In genomic region chr14:60514378-60515243, GRCh38 we compare ENCODE assay signal across 1 cellular context.
TF ChIP-seq lines count a peak whose summit lies in the region.

No MANE protein-coding gene starts in this region.

TF ChIP-seq in HepG2, 621 proteins besides CTCF, POLR2A, EP300 and RAD21 (continued from another document and continues in another):
- TF ChIP-seq ZNF687 (CRISPR knock-in tag; IDR thresholded peaks at IDR 0.05) (peak; percentile 69), ZNF605 (CRISPR knock-in tag; IDR thresholded peaks at IDR 0.05) (no peak), PATZ1 (CRISPR knock-in tag; IDR thresholded peaks at IDR 0.05) (peak; percentile 56; the same call in 1 of the 2 replicates), AGO2 (optimal IDR thresholded peaks at IDR 0.05; ENCODE audit: low read depth, low read length) (no peak), SALL1 (CRISPR knock-in tag; IDR thresholded peaks at IDR 0.05) (peak; percentile 62; the same call in 1 of the 2 replicates), SATB2 (CRISPR knock-in tag; IDR thresholded peaks at IDR 0.05) (0 out of 2 replicates have a peak, but pooled peaks have one; percentile 27), ZMYM4 (CRISPR knock-in tag; IDR thresholded peaks at IDR 0.05) (peak; percentile 70; the same call in 1 of the 2 replicates), MAX (IDR thresholded peaks at IDR 0.05) (peak; percentile 76), YY1 (IDR thresholded peaks at IDR 0.05; ENCODE audit: insufficient read depth, insufficient replicate concordance, low read depth, low read length) (peak; percentile 58), ZNF317 (CRISPR knock-in tag; IDR thresholded peaks at IDR 0.05) (no peak), TFDP2 (CRISPR knock-in tag; IDR thresholded peaks at IDR 0.05) (peak; percentile 39; the same call in 1 of the 2 replicates), ZNF451 (CRISPR knock-in tag; IDR thresholded peaks at IDR 0.05) (peak; percentile 40; the same call in 1 of the 2 replicates), MEIS2 (CRISPR knock-in tag; IDR thresholded peaks at IDR 0.05) (0 out of 2 replicates have a peak, but pooled peaks have one; percentile 40), MIER2 (CRISPR knock-in tag; IDR thresholded peaks at IDR 0.05) (no peak), PAXIP1 (CRISPR knock-in tag; conservative IDR thresholded peaks at IDR 0.05) (0 out of 2 replicates have a peak, but pooled peaks have one; percentile 11), ZNF737 (CRISPR knock-in tag; IDR thresholded peaks at IDR 0.05; ENCODE audit: borderline replicate concordance) (no peak), ZNF574 (CRISPR knock-in tag; IDR thresholded peaks at IDR 0.05) (peak; percentile 48; the same call in 1 of the 2 replicates), PTBP1 (IDR thresholded peaks at IDR 0.05; ENCODE audit: low read depth, low read length, poor library complexity, severe bottlenecking) (no peak), MYPOP (CRISPR knock-in tag; IDR thresholded peaks at IDR 0.05) (peak; percentile 76; the same call in 1 of the 2 replicates), ZNF777 (CRISPR knock-in tag; IDR thresholded peaks at IDR 0.05) (peak; percentile 98), UBTF (CRISPR knock-in tag; IDR thresholded peaks at IDR 0.05) (peak; percentile 81; the same call in 1 of the 2 replicates), RNF2 (conservative IDR thresholded peaks at IDR 0.05; ENCODE audit: low read depth) (peak; percentile 66), KLF12 (CRISPR knock-in tag; IDR thresholded peaks at IDR 0.05; ENCODE audit: borderline replicate concordance) (peak; percentile 42; the same call in 1 of the 2 replicates), ZNF563 (CRISPR knock-in tag; IDR thresholded peaks at IDR 0.05) (peak; percentile 89), YEATS4 (CRISPR knock-in tag; IDR thresholded peaks at IDR 0.05; ENCODE audit: borderline replicate concordance) (peak; percentile 71), ZNF749 (CRISPR knock-in tag; IDR thresholded peaks at IDR 0.05; ENCODE audit: borderline replicate concordance) (0 out of 2 replicates have a peak, but pooled peaks have one; percentile 57), CCAR2 (optimal IDR thresholded peaks at IDR 0.05; ENCODE audit: low read depth, low read length) (no peak), ATF5 (CRISPR knock-in tag; IDR thresholded peaks at IDR 0.05; ENCODE audit: low read depth) (no peak), CBX2 (IDR thresholded peaks at IDR 0.05; ENCODE audit: low read depth, low read length) (0 out of 2 replicates have a peak, but pooled peaks have one; percentile 9), CBX2 (CRISPR knock-in tag; IDR thresholded peaks at IDR 0.05; ENCODE audit: low read depth) (no peak), XRCC5 (optimal IDR thresholded peaks at IDR 0.05; ENCODE audit: low read length) (peak; percentile 78), ZNF691 (CRISPR knock-in tag; IDR thresholded peaks at IDR 0.05; ENCODE audit: borderline replicate concordance, low read depth) (peak; percentile 46; the same call in 1 of the 2 replicates), EZH2 (conservative IDR thresholded peaks at IDR 0.05; ENCODE audit: low read depth, low read length) (0 out of 2 replicates have a peak, but pooled peaks have one; percentile 55), HDAC2 (CRISPR knock-in tag; IDR thresholded peaks at IDR 0.05) (no peak), ZSCAN12 (CRISPR knock-in tag; IDR thresholded peaks at IDR 0.05) (no peak), ZNF441 (CRISPR knock-in tag; IDR thresholded peaks at IDR 0.05; ENCODE audit: borderline replicate concordance) (0 out of 2 replicates have a peak, but pooled peaks have one; percentile 28), CCDC6 (CRISPR knock-in tag; IDR thresholded peaks at IDR 0.05) (0 out of 2 replicates have a peak, but pooled peaks have one; percentile 63), ZBTB7B (CRISPR knock-in tag; IDR thresholded peaks at IDR 0.05) (peak; percentile 31; the same call in 1 of the 2 replicates)
